20 cellular contexts compared by ENCODE assay signal in genomic region chr3:77411990-77412389, GRCh38.
DNase-seq lines count a peak whose midpoint lies in the region; ATAC-seq and TF ChIP-seq lines count a peak whose summit lies in the region.
"Had no signal": no experiment of that assay in that cellular context is flagged by ENCODE, and none has a peak within 500 bp of the region (broad histone marks: within the 10 kb centered on the region; RNA-seq: fewer than 3 reads in every experiment).

No MANE protein-coding gene starts in this region.

- no peak overlapping the region for H2BK15ac ChIP-seq in H9 (ENCODE audit: low read depth, low read length)

- H2BK5ac ChIP-seq in H9 (ENCODE audit: insufficient read length, low read length): no peak overlapping the region

- H2BK12ac ChIP-seq in H9 (ENCODE audit: insufficient read length, low read depth, low read length): no peak overlapping the region

- no peak overlapping the region for H3K4me3 Mint-ChIP-seq in H9
- H3K4me3 Mint-ChIP-seq: activated naive CD4-positive, alpha-beta T cell treated with anti-CD3 and anti-CD28 coated beads for 36 hours; activated T-cell treated with anti-CD3 and anti-CD28 coated beads, Interleukin-2, amount 50 U/mL, for 4 hours had no signal

- no peaks in the 10 kb centered on the region for H3K27me3 ChIP-seq in BJ (ENCODE audit: control insufficient read depth, insufficient read depth, low read length)
- no peaks in the 10 kb centered on the region for H3K27me3 ChIP-seq in left lung
- H3K27me3 ChIP-seq in H9 (ENCODE audit: insufficient read depth, low read length): no peaks in the 10 kb centered on the region
- H3K27me3 ChIP-seq: right atrium auricular region, upper lobe of left lung had no signal

- no peaks in the 10 kb centered on the region for H3K79me1 ChIP-seq in H9 (ENCODE audit: insufficient read depth, low read depth, low read length, poor library complexity, severe bottlenecking)

- H3K27ac ChIP-seq in epithelial cell of prostate (peak overlapping the region; percentile 56), left lung (no peak overlapping the region), H9 (ENCODE audit: insufficient read length, low read depth, low read length) (no peak overlapping the region)
- H3K27ac ChIP-seq: right atrium auricular region, upper lobe of left lung had no signal

- H3K18ac ChIP-seq in H9 (ENCODE audit: insufficient read length, low read depth, low read length): no peak overlapping the region

- no peak overlapping the region for H3K27ac Mint-ChIP-seq in H9
- H3K27ac Mint-ChIP-seq: activated naive CD4-positive, alpha-beta T cell treated with anti-CD3 and anti-CD28 coated beads for 36 hours had no signal

- H3K36me3 ChIP-seq in BJ (ENCODE audit: control insufficient read depth, insufficient read depth, low read length): no peaks in the 10 kb centered on the region
- H3K36me3 ChIP-seq in left lung: no peaks in the 10 kb centered on the region
- H3K36me3 ChIP-seq: right atrium auricular region, upper lobe of left lung had no signal

- H3K56ac ChIP-seq in H9 (ENCODE audit: insufficient read length, low read depth, low read length): no peak overlapping the region

- WGBS in H9 (ENCODE audit: extremely low coverage, insufficient read length, low lambda C conversion rate): no CpG with 5 or more reads among the region's 4 CpGs

- no peak overlapping the region for H2BK120ac ChIP-seq in H9 (ENCODE audit: low read depth, low read length, poor library complexity, severe bottlenecking)

- no peaks in the 10 kb centered on the region for H3K27me3 Mint-ChIP-seq in H9 (ENCODE audit: low read depth)

- no peak overlapping the region for H4K8ac ChIP-seq in H9 (replicated peaks; ENCODE audit: insufficient read length, low read depth, low read length)

- H2AK5ac ChIP-seq in H9 (ENCODE audit: insufficient read length, low read length): no peak overlapping the region

- no peak overlapping the region for H4K91ac ChIP-seq in H9 (ENCODE audit: insufficient read length, low read depth, low read length)

- no peak overlapping the region for H3K4ac ChIP-seq in H9 (ENCODE audit: low read depth, low read length)

- no peak overlapping the region for H3K14ac ChIP-seq in H9 (ENCODE audit: insufficient read depth, low read length)

- no peaks in the 10 kb centered on the region for H3K4me1 Mint-ChIP-seq in H9

- H3K23me2 ChIP-seq in H9 (ENCODE audit: insufficient read length, low read depth, low read length, poor library complexity, severe bottlenecking): no peaks in the 10 kb centered on the region

- H2BK20ac ChIP-seq in H9 (ENCODE audit: low read depth, low read length, poor library complexity, severe bottlenecking): no peak overlapping the region

- no peak overlapping the region for H3T11ph ChIP-seq in H9 (ENCODE audit: low read length)

- TF ChIP-seq CTCF in BJ (IDR thresholded peaks at IDR 0.05; ENCODE audit: insufficient read depth, low read depth, low read length): no peak
- no peak for TF ChIP-seq CTCF in left lung (IDR thresholded peaks at IDR 0.05)
- no peak for TF ChIP-seq CTCF in H9 (conservative IDR thresholded peaks at IDR 0.05)

- no peaks in the 10 kb centered on the region for H3K9me3 Mint-ChIP-seq in H9

- H3K23ac ChIP-seq in H9 (ENCODE audit: insufficient read length, low read depth, low read length): no peak overlapping the region

- no peak overlapping the region for H3K4me2 ChIP-seq in H9 (ENCODE audit: insufficient read depth, insufficient read length, low read length)

- CTCF ChIA-PET in BJ (lab: Yijun Ruan, JAX): interaction anchor here (0.6 kb wide), 1 partner anchor 46 kb away, joined by 3 read pairs; no protein-coding TSS in a partner anchor

- ATAC-seq in left lung: peak; percentile 59
- no peak for ATAC-seq in GM21786 (IDR thresholded peaks at IDR 0.05; ENCODE audit: unreplicated experiment)
- ATAC-seq: activated T-cell treated with anti-CD3 and anti-CD28 coated beads, Interleukin-2, amount 50 U/mL, for 4 hours had no signal

- intact Hi-C loops in left lung (cut with DNase I): no loop called here

- no peak overlapping the region for H3K9ac ChIP-seq in H9 (ENCODE audit: extremely low read depth, insufficient read length, low read length)

- H3K79me2 ChIP-seq in H9 (ENCODE audit: insufficient read depth, low read length): no peaks in the 10 kb centered on the region

- H4K20me1 ChIP-seq in H9 (ENCODE audit: control insufficient read depth, insufficient read depth, insufficient read length): no peaks in the 10 kb centered on the region

- POLR2A ChIA-PET in BJ (lab: Charles Lee): no interaction called here

- H3K9me3 ChIP-seq in left lung: peaks cover 0 to 6% of the 10 kb centered on the region in 2 donors
- no peaks in the 10 kb centered on the region for H3K9me3 ChIP-seq in H9 (ENCODE audit: control insufficient read depth, low read depth, low read length)
- H3K9me3 ChIP-seq: right atrium auricular region, upper lobe of left lung had no signal

- H3K4me3 ChIP-seq in BJ (ENCODE audit: low read depth, low read length) (no peak overlapping the region), left lung (no peak overlapping the region)
- H3K4me3 ChIP-seq: right atrium auricular region, upper lobe of left lung had no signal

- H2AFZ ChIP-seq in H9 (ENCODE audit: low read length): no peak overlapping the region

- no peaks in the 10 kb centered on the region for H3K36me3 Mint-ChIP-seq in H9 (ENCODE audit: insufficient read depth in 1 of 3, low read depth in 3 of 3)

- no peaks in the 10 kb centered on the region for H3K4me1 ChIP-seq in left lung
- H3K4me1 ChIP-seq in H9 (ENCODE audit: insufficient read depth, low read length): no peaks in the 10 kb centered on the region; the same call in 1 of the 2 replicates
- H3K4me1 ChIP-seq: right atrium auricular region, upper lobe of left lung had no signal

- peak; percentile 91 for DNase-seq in BJ (ENCODE audit: low read depth)
- peak; percentile 8 for DNase-seq in M059J (ENCODE audit: low read depth)
- DNase-seq in epithelial cell of prostate (ENCODE audit: low read depth, low spot score): no peak
- DNase-seq in left lung: no peak
- DNase-seq in H9: no peak
- DNase-seq in NCI-H82 treated with DMSO at 0.1 percent for 48 hours (lab: John Stamatoyannopoulos, UW; ENCODE audit: unreplicated experiment): no peak
- DNase-seq in 8988T: no peak
- DNase-seq: activated CD4-positive, CD25-positive, alpha-beta regulatory T cell treated with anti-CD3 and anti-CD28 coated beads, Interleukin-2, amount 50 U/mL, for 72 hours; activated naive CD4-positive, alpha-beta T cell treated with anti-CD3 and anti-CD28 coated beads for 36 hours; activated T-cell treated with anti-CD3 and anti-CD28 coated beads, Interleukin-2, amount 50 U/mL, for 4 hours; effector CD8-positive, alpha-beta T cell; KBM-7; MV-4-11; NCI-H187; RPMI8226; stimulated activated CD8-positive, alpha-beta memory T cell treated with anti-CD3 and anti-CD28 coated beads, Interleukin-4, amount 100 ng/mL, for 48 hours; T-helper 9 cell; upper lobe of left lung had no signal

- H4K5ac ChIP-seq in H9 (ENCODE audit: insufficient read length, low read depth, low read length): no peak overlapping the region

Comparison
In these comparisons a context has a peak if more than half of its experiments do, and no peak if none do; other contexts are left out.
1. DNase-seq: peak in BJ (single experiment) and M059J (single experiment); none in epithelial cell of prostate (single experiment), left lung (0 of 2), H9 (single experiment), NCI-H82 treated with DMSO at 0.1 percent for 48 hours (single experiment) and 8988T (single experiment).